In genomic region chr16:49733278-49734009, GRCh38 we compare ENCODE assay signal across 2 cellular contexts.
TF ChIP-seq lines count a peak whose summit lies in the region.

No MANE protein-coding gene starts in this region.

TF ChIP-seq in HEK293T, 16 proteins besides CTCF, POLR2A, EP300 and RAD21:
- TF ChIP-seq PKNOX1 (IDR thresholded peaks at IDR 0.05): peak; percentile 95
- 0 out of 2 replicates have a peak, but pooled peaks have one; percentile 40 for TF ChIP-seq CTBP1 (IDR thresholded peaks at IDR 0.05; ENCODE audit: borderline replicate concordance)
- TF ChIP-seq ZNF384 (IDR thresholded peaks at IDR 0.05): no peak

TF ChIP-seq in H1, 55 proteins besides CTCF, POLR2A, EP300 and RAD21:
- TF ChIP-seq MAFK (IDR thresholded peaks at IDR 0.05; ENCODE audit: low read depth, low read length) (peak; percentile 31; the same call in 1 of the 2 replicates), TBP (IDR thresholded peaks at IDR 0.05; ENCODE audit: low read depth, low read length) (no peak)
